ENCODE assay signal across 14 cellular contexts in genomic region chr6:156783958-156784357, GRCh38. TPM values are rescaled to one million over a fixed set of nuclear protein-coding genes. Genes with fewer than 3 reads are reported as not detected.
A peak's percentile ranks its signal among the peaks of the same experiment; 100 is the strongest.
DNase-seq lines count a peak whose midpoint lies in the region; ATAC-seq and TF ChIP-seq lines count a peak whose summit lies in the region.
"Had no signal": no experiment of that assay in that cellular context is flagged by ENCODE, and none has a peak within 500 bp of the region (broad histone marks: within the 10 kb centered on the region; RNA-seq: fewer than 3 reads in every experiment).

No MANE protein-coding gene starts in this region.

- CTCF ChIA-PET in activated CD8-positive, alpha-beta T cell treated with anti-CD3 and anti-CD28 coated beads for 36 hours (lab: Charles Lee), result no interaction called here
- CTCF ChIA-PET in activated CD8-positive, alpha-beta T cell treated with anti-CD3 and anti-CD28 coated beads, Interleukin-2, amount 10 ng/mL, durations not matched to agents 7 days and 5 days (lab: Charles Lee), result no interaction called here

- intact Hi-C loops in activated CD8-positive, alpha-beta T cell treated with anti-CD3 and anti-CD28 coated beads for 36 hours (cut with micrococcal nuclease), result loop anchor here (5.0 to 10.0 kb wide), 2 partner anchors 73 to 101 kb away; no protein-coding TSS in a partner anchor

- H3K36me3 Mint-ChIP-seq in activated CD8-positive, alpha-beta T cell treated with anti-CD3 and anti-CD28 coated beads for 36 hours (ENCODE audit: low read depth), result peaks cover 19% of the 10 kb centered on the region
- H3K36me3 Mint-ChIP-seq in activated CD8-positive, alpha-beta T cell treated with anti-CD3 and anti-CD28 coated beads, Interleukin-2, amount 10 ng/mL, durations not matched to agents 7 days and 5 days (ENCODE audit: low read depth), result peaks cover 18% of the 10 kb centered on the region
- H3K36me3 Mint-ChIP-seq in activated T-helper 17 cell treated with anti-CD3 and anti-CD28 coated beads, Interleukin-2, amount 50 U/mL, for 72 hours (ENCODE audit: low read depth), result peaks cover 53% of the 10 kb centered on the region
- no peaks in the 10 kb centered on the region for H3K36me3 Mint-ChIP-seq in immature natural killer cell

- H3K9me3 Mint-ChIP-seq in activated CD8-positive, alpha-beta T cell treated with anti-CD3 and anti-CD28 coated beads for 36 hours, result no peaks in the 10 kb centered on the region
- H3K9me3 Mint-ChIP-seq in activated CD8-positive, alpha-beta T cell treated with anti-CD3 and anti-CD28 coated beads, Interleukin-2, amount 10 ng/mL, durations not matched to agents 7 days and 5 days (ENCODE audit: insufficient read depth), result no peaks in the 10 kb centered on the region
- H3K9me3 Mint-ChIP-seq in activated T-helper 17 cell treated with anti-CD3 and anti-CD28 coated beads, Interleukin-2, amount 50 U/mL, for 72 hours, result no peaks in the 10 kb centered on the region
- no peaks in the 10 kb centered on the region for H3K9me3 Mint-ChIP-seq in immature natural killer cell

- H3K27ac ChIP-seq in thymus (ENCODE audit: low read depth), result peak overlapping the region; percentile 2
- H3K27ac ChIP-seq: foreskin keratinocyte had no signal

- POLR2A ChIA-PET in activated CD8-positive, alpha-beta T cell treated with anti-CD3 and anti-CD28 coated beads for 36 hours (lab: Charles Lee), result no interaction called here
- POLR2A ChIA-PET in activated CD8-positive, alpha-beta T cell treated with anti-CD3 and anti-CD28 coated beads, Interleukin-2, amount 10 ng/mL, durations not matched to agents 7 days and 5 days (lab: Charles Lee), result interaction anchor here (1.4 kb wide), 1 partner anchor 19 kb away, joined by 3 read pairs; no protein-coding TSS in a partner anchor

- H3K9me3 ChIP-seq in thymus (ENCODE audit: control insufficient read depth), result no peaks in the 10 kb centered on the region

- ATAC-seq in activated CD8-positive, alpha-beta T cell treated with anti-CD3 and anti-CD28 coated beads for 36 hours, result no peak
- ATAC-seq in activated CD8-positive, alpha-beta T cell treated with anti-CD3 and anti-CD28 coated beads, Interleukin-2, amount 10 ng/mL, durations not matched to agents 7 days and 5 days, result no peak
- no peak for ATAC-seq in activated T-helper 17 cell treated with anti-CD3 and anti-CD28 coated beads, Interleukin-2, amount 50 U/mL, for 72 hours (replicated peaks)
- ATAC-seq: foreskin keratinocyte, HCT116 had no signal

- no peaks in the 10 kb centered on the region for H3K27me3 Mint-ChIP-seq in activated CD8-positive, alpha-beta T cell treated with anti-CD3 and anti-CD28 coated beads for 36 hours
- H3K27me3 Mint-ChIP-seq in activated CD8-positive, alpha-beta T cell treated with anti-CD3 and anti-CD28 coated beads, Interleukin-2, amount 10 ng/mL, durations not matched to agents 7 days and 5 days (ENCODE audit: low read depth), result no peaks in the 10 kb centered on the region
- no peaks in the 10 kb centered on the region for H3K27me3 Mint-ChIP-seq in activated T-helper 17 cell treated with anti-CD3 and anti-CD28 coated beads, Interleukin-2, amount 50 U/mL, for 72 hours
- peaks cover 3 to 8% (median 3%) of the 10 kb centered on the region in 3 donors for H3K27me3 Mint-ChIP-seq in immature natural killer cell (ENCODE audit: low read depth in 3 of 3)

- H3K4me1 ChIP-seq in thymus (ENCODE audit: control insufficient read depth, insufficient read depth, low read length), result peaks cover 5% of the 10 kb centered on the region

- H3K4me3 ChIP-seq in thymus (ENCODE audit: low read length), result no peak overlapping the region

- no peak for DNase-seq in activated CD8-positive, alpha-beta T cell treated with anti-CD3 and anti-CD28 coated beads for 36 hours
- no peak for DNase-seq in activated CD8-positive, alpha-beta T cell treated with anti-CD3 and anti-CD28 coated beads, Interleukin-2, amount 10 ng/mL, durations not matched to agents 7 days and 5 days
- DNase-seq in immature natural killer cell (no peak), HUDEP-2 (lab: John Stamatoyannopoulos, UW; ENCODE audit: unreplicated experiment in 76 of 76) (no peak), DMS114 treated with DMSO at 0.1 percent for 48 hours (lab: John Stamatoyannopoulos, UW; ENCODE audit: unreplicated experiment) (no peak), KG1 (lab: John Stamatoyannopoulos, UW) (no peak)
- DNase-seq: activated CD8-positive, alpha-beta memory T cell treated with anti-CD3 and anti-CD28 coated beads, Interleukin-2, amount 50 U/mL, for 48 hours; central memory CD4-positive, alpha-beta T cell; foreskin keratinocyte; NCI-H69; stimulated activated CD4-positive, alpha-beta T cell treated with anti-CD3 and anti-CD28 coated beads, Interleukin-12 subunit alpha, Interleukin-12 subunit beta, amount 100 ng/mL, for 4 hours had no signal

- peak overlapping the region; percentile 44 for H3K27ac Mint-ChIP-seq in activated CD8-positive, alpha-beta T cell treated with anti-CD3 and anti-CD28 coated beads for 36 hours
- no peak overlapping the region for H3K27ac Mint-ChIP-seq in activated CD8-positive, alpha-beta T cell treated with anti-CD3 and anti-CD28 coated beads, Interleukin-2, amount 10 ng/mL, durations not matched to agents 7 days and 5 days
- peak overlapping the region; percentile 84 for H3K27ac Mint-ChIP-seq in activated T-helper 17 cell treated with anti-CD3 and anti-CD28 coated beads, Interleukin-2, amount 50 U/mL, for 72 hours
- H3K27ac Mint-ChIP-seq in immature natural killer cell, result peak overlapping the region; percentile 29 to 96 (median 71)

- 96% methylated on average over 6 of the region's 6 CpGs for WGBS in thymus

- H3K4me3 Mint-ChIP-seq in activated CD8-positive, alpha-beta T cell treated with anti-CD3 and anti-CD28 coated beads for 36 hours, result peak overlapping the region; percentile 21
- H3K4me3 Mint-ChIP-seq in activated CD8-positive, alpha-beta T cell treated with anti-CD3 and anti-CD28 coated beads, Interleukin-2, amount 10 ng/mL, durations not matched to agents 7 days and 5 days, result no peak overlapping the region
- peak overlapping the region; percentile 82 for H3K4me3 Mint-ChIP-seq in activated T-helper 17 cell treated with anti-CD3 and anti-CD28 coated beads, Interleukin-2, amount 50 U/mL, for 72 hours
- peak overlapping the region in 4 of 5 donors; percentile 19 to 96 (median 56) for H3K4me3 Mint-ChIP-seq in immature natural killer cell

- no peak for TF ChIP-seq CTCF in activated CD8-positive, alpha-beta T cell treated with anti-CD3 and anti-CD28 coated beads for 36 hours (IDR thresholded peaks at IDR 0.05)

- H3K4me1 Mint-ChIP-seq in activated CD8-positive, alpha-beta T cell treated with anti-CD3 and anti-CD28 coated beads for 36 hours (ENCODE audit: low read depth), result peaks cover 55% of the 10 kb centered on the region
- H3K4me1 Mint-ChIP-seq in activated CD8-positive, alpha-beta T cell treated with anti-CD3 and anti-CD28 coated beads, Interleukin-2, amount 10 ng/mL, durations not matched to agents 7 days and 5 days (ENCODE audit: low read depth), result peaks cover 43% of the 10 kb centered on the region
- peaks cover 31% of the 10 kb centered on the region for H3K4me1 Mint-ChIP-seq in activated T-helper 17 cell treated with anti-CD3 and anti-CD28 coated beads, Interleukin-2, amount 50 U/mL, for 72 hours
- peaks cover 73 to 89% of the 10 kb centered on the region in 2 donors for H3K4me1 Mint-ChIP-seq in immature natural killer cell

- H3K36me3 ChIP-seq in thymus (ENCODE audit: control insufficient read depth, insufficient read depth), result no peaks in the 10 kb centered on the region

- H3K27me3 ChIP-seq in thymus (ENCODE audit: control insufficient read depth, insufficient read depth), result no peaks in the 10 kb centered on the region
- H3K27me3 ChIP-seq: foreskin keratinocyte had no signal

RNA-seq across cellular contexts. Expression of gene ARID1B, which starts 6.8 kb away (rescaled TPM):
- 10 to 100 TPM; 36.9 to 38.9 TPM for total RNA-seq in activated CD8-positive, alpha-beta T cell treated with anti-CD3 and anti-CD28 coated beads for 36 hours
- 10 to 100 TPM; 60.9 to 62.4 TPM for total RNA-seq in activated CD8-positive, alpha-beta T cell treated with anti-CD3 and anti-CD28 coated beads, Interleukin-2, amount 10 ng/mL, durations not matched to agents 7 days and 5 days
- 10 to 100 TPM; 66.7 to 67.3 TPM for total RNA-seq in activated T-helper 17 cell treated with anti-CD3 and anti-CD28 coated beads, Interleukin-2, amount 50 U/mL, for 72 hours
- 10 to 100 TPM in 1 of 3 donors, 1 to 10 TPM in 2; 7.6 to 18.1 (median 8.7) TPM for polyA plus RNA-seq in immature natural killer cell
- 26.5 TPM for polyA plus RNA-seq in thymus
